Comparison of ENCODE assay signal across 18 cellular contexts in genomic region chr9:106467847-106468163, GRCh38.
DNase-seq lines count a peak whose midpoint lies in the region; ATAC-seq and TF ChIP-seq lines count a peak whose summit lies in the region.
"Had no signal": no experiment of that assay in that cellular context is flagged by ENCODE, and none has a peak within 500 bp of the region (broad histone marks: within the 10 kb centered on the region; RNA-seq: fewer than 3 reads in every experiment).

No MANE protein-coding gene starts in this region.

- peaks cover 31% of the 10 kb centered on the region for H3K9me3 Mint-ChIP-seq in WTC11

- H3K27ac Mint-ChIP-seq in WTC11, result peak overlapping the region; percentile 46
- H3K27ac Mint-ChIP-seq: B cell; CD4-positive, CD25-positive, alpha-beta regulatory T cell had no signal

- H3K9me3 ChIP-seq in mesodermal cell (ENCODE audit: control insufficient read depth, low read length), result peaks cover 11% of the 10 kb centered on the region
- H3K9me3 ChIP-seq: Caco-2, Peyer's patch had no signal

- 100% methylated on average over 1 of the region's 1 CpG for WGBS in mesodermal cell (ENCODE audit: insufficient coverage in 2 of 2), 2 experiments

- POLR2A ChIA-PET in WTC11 (lab: Charles Lee), result interaction anchor here (0.6 kb wide), 1 partner anchor 583 kb away, joined by 3 read pairs; no protein-coding TSS in a partner anchor

- peaks cover 18% of the 10 kb centered on the region for H3K36me3 Mint-ChIP-seq in WTC11
- H3K36me3 Mint-ChIP-seq: CD4-positive, CD25-positive, alpha-beta regulatory T cell had no signal

- H3K4me1 Mint-ChIP-seq in WTC11, result peaks cover 29% of the 10 kb centered on the region
- H3K4me1 Mint-ChIP-seq: B cell; CD4-positive, CD25-positive, alpha-beta regulatory T cell had no signal

- peak overlapping the region; percentile 71 for H3K27ac ChIP-seq in mesodermal cell (ENCODE audit: low read depth, low read length, severe bottlenecking)
- H3K27ac ChIP-seq: KMS-11, Peyer's patch had no signal

- no peaks in the 10 kb centered on the region for H3K36me3 ChIP-seq in mesodermal cell (ENCODE audit: control insufficient read depth, insufficient read depth, low read length)
- H3K36me3 ChIP-seq: Peyer's patch had no signal

- no peak overlapping the region for H3K4me3 Mint-ChIP-seq in WTC11
- H3K4me3 Mint-ChIP-seq: B cell; CD4-positive, CD25-positive, alpha-beta regulatory T cell had no signal

- H3K4me3 ChIP-seq in mesodermal cell (ENCODE audit: extremely low read depth, insufficient read depth, low read length, poor library complexity, severe bottlenecking), result no peak overlapping the region
- H3K4me3 ChIP-seq: Peyer's patch had no signal

- CTCF ChIA-PET in WTC11 (lab: Charles Lee), result interaction anchor here (1.1 to 1.6 kb wide), 2 partner anchors 11 to 586 kb away, joined by 4 to 5 read pairs; no protein-coding TSS in a partner anchor

- H3K4me1 ChIP-seq in mesodermal cell (ENCODE audit: control insufficient read depth, insufficient read depth, low read length, poor library complexity, severe bottlenecking), result peaks cover 6% of the 10 kb centered on the region
- H3K4me1 ChIP-seq: Caco-2, Peyer's patch had no signal

- no peak for TF ChIP-seq CTCF in WTC11 (IDR thresholded peaks at IDR 0.05)

- peak; percentile 18 for DNase-seq in AG08395 (ENCODE audit: low spot score)
- no peak for DNase-seq in WTC11 (ENCODE audit: low spot score)
- DNase-seq in A172 (ENCODE audit: low spot score), result no peak
- no peak for DNase-seq in NCI-H2171 treated with DMSO at 0.1 percent for 48 hours (lab: John Stamatoyannopoulos, UW)
- DNase-seq: ACHN; Caco-2; CD4-positive, CD25-positive, alpha-beta regulatory T cell; DMS53; NCI-H1436 treated with DMSO at 0.1 percent for 48 hours; NCI-H2081; NCI-H510A treated with DMSO at 0.1 percent for 48 hours; Peyer's patch; SHP77 had no signal

- ATAC-seq in GM19395 (IDR thresholded peaks at IDR 0.05; ENCODE audit: unreplicated experiment) (peak; percentile 10), WTC11 (no peak), GM19463 (IDR thresholded peaks at IDR 0.05; ENCODE audit: unreplicated experiment) (no peak)

- no peaks in the 10 kb centered on the region for H3K27me3 Mint-ChIP-seq in WTC11 (ENCODE audit: low read depth)
- H3K27me3 Mint-ChIP-seq: B cell; CD4-positive, CD25-positive, alpha-beta regulatory T cell had no signal

TF ChIP-seq in WTC11, 78 proteins besides CTCF, POLR2A, EP300 and RAD21:
- no peak for TF ChIP-seq ZNF138 (CRISPR knock-in tag; conservative IDR thresholded peaks at IDR 0.05)
- no peak for TF ChIP-seq MXD4 (CRISPR knock-in tag; IDR thresholded peaks at IDR 0.05; ENCODE audit: borderline replicate concordance)
- no peak for TF ChIP-seq SP1 (CRISPR knock-in tag; conservative IDR thresholded peaks at IDR 0.05)
- TF ChIP-seq ZNF317 (CRISPR knock-in tag; IDR thresholded peaks at IDR 0.05; ENCODE audit: borderline replicate concordance, low read depth), result no peak
- TF ChIP-seq TEAD4 (CRISPR knock-in tag; IDR thresholded peaks at IDR 0.05), result no peak
- no peak for TF ChIP-seq TEAD1 (CRISPR knock-in tag; IDR thresholded peaks at IDR 0.05)
- no peak for TF ChIP-seq HMGXB4 (CRISPR knock-in tag; IDR thresholded peaks at IDR 0.05)
